In the genomic region with DNA sequence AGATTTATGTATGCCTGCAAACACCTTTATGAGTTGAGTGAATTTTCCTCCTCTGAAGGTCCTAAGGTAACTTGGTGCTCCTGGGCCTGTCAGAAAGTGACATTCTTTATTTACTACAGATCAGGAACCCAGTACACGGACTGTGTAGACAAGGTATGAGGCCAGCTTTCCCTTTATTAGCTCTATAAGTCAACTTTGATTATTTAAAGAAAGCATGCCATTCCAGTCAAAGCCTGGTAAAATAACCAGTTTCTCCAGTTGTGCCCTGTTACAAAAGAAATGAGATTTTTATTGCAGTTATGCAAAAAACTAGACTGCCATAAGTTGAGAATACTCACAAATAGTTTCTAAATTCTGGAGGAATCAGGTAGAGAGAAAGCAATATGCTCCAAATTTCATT, we compare ENCODE assay signal across 15 cellular contexts.
DNase-seq lines count a peak whose midpoint lies in the region; ATAC-seq and TF ChIP-seq lines count a peak whose summit lies in the region.
"Had no signal": no experiment of that assay in that cellular context is flagged by ENCODE, and none has a peak within 500 bp of the region (broad histone marks: within the 10 kb centered on the region; RNA-seq: fewer than 3 reads in every experiment).

No MANE protein-coding gene starts in this region.

- no TSS peak for BruUV-seq in PC-3 (replicated peaks; lab: Mats Ljungman, UMichigan)

- DNase-seq in PC-3 (peak; percentile 71), prostate gland (ENCODE audit: low spot score) (peak; percentile 24), left cardiac atrium (no peak)
- DNase-seq: AML-193; Calu3; CD4-positive, alpha-beta T cell; CD8-positive, alpha-beta T cell; DMS79 treated with DMSO at 0.1 percent for 48 hours; GF-D8 had no signal

- POLR2A ChIA-PET in HEK293 (lab: Yijun Ruan, JAX) (no interaction called here), PC-3 (lab: Charles Lee; ENCODE audit: unreplicated experiment) (no interaction called here)

- H3K4me1 ChIP-seq in HEK293 (ENCODE audit: control insufficient read depth, insufficient read depth, low read length) (no peaks in the 10 kb centered on the region), PC-3 (ENCODE audit: insufficient read depth, low read length) (peaks cover 37% of the 10 kb centered on the region), prostate gland (replicated peaks) (no peaks in the 10 kb centered on the region)
- H3K4me1 ChIP-seq: A549; BLaER1 treated with 17β-estradiol and CSF1 and Interleukin-3, amounts not matched to agents 10 nM and 100 nM had no signal

- H3K36me3 ChIP-seq in HEK293 (ENCODE audit: control insufficient read depth in 2 of 2, insufficient read depth in 1 of 2, low read length in 2 of 2): no peaks in the 10 kb centered on the region
- no peaks in the 10 kb centered on the region for H3K36me3 ChIP-seq in PC-3 (ENCODE audit: low read depth, low read length)
- no peaks in the 10 kb centered on the region for H3K36me3 ChIP-seq in prostate gland
- H3K36me3 ChIP-seq: BLaER1 treated with 17β-estradiol and CSF1 and Interleukin-3, amounts not matched to agents 10 nM and 100 nM had no signal

- no peaks in the 10 kb centered on the region for H3K27me3 ChIP-seq in PC-3 (ENCODE audit: low read length)
- no peaks in the 10 kb centered on the region for H3K27me3 ChIP-seq in prostate gland (replicated peaks; ENCODE audit: insufficient read depth)
- H3K27me3 ChIP-seq: BLaER1 treated with 17β-estradiol and CSF1 and Interleukin-3, amounts not matched to agents 10 nM and 100 nM had no signal

- H4K20me1 ChIP-seq in PC-3 (ENCODE audit: low read length): no peaks in the 10 kb centered on the region
- H4K20me1 ChIP-seq: BLaER1 treated with 17β-estradiol and CSF1 and Interleukin-3, amounts not matched to agents 10 nM and 100 nM had no signal

- peak overlapping the region; percentile 48 for H3K4me2 ChIP-seq in PC-3 (ENCODE audit: low read length)
- H3K4me2 ChIP-seq: A549; BLaER1 treated with 17β-estradiol and CSF1 and Interleukin-3, amounts not matched to agents 10 nM and 100 nM had no signal

- TF ChIP-seq POLR2A in prostate gland (IDR thresholded peaks at IDR 0.05): no peak

- CTCF ChIA-PET in HEK293 (lab: Yijun Ruan, JAX) (interaction anchor here (1.0 kb wide), 1 partner anchor 40 kb away, joined by 3 read pairs; no protein-coding TSS in a partner anchor), PC-3 (lab: Charles Lee) (no interaction called here)

- no peaks in the 10 kb centered on the region for H3K79me2 ChIP-seq in PC-3 (ENCODE audit: low read length)

- TF ChIP-seq CTCF in HEK293 (tag by site-specific recombination; IDR thresholded peaks at IDR 0.05): no peak
- no peak for TF ChIP-seq CTCF in PC-3 (conservative IDR thresholded peaks at IDR 0.05; ENCODE audit: low read depth, low read length)
- no peak for TF ChIP-seq CTCF in prostate gland (IDR thresholded peaks at IDR 0.05)

- H3K27ac ChIP-seq in HEK293 (ENCODE audit: extremely low read depth, low read depth, low read length) (no peak overlapping the region), PC-3 (ENCODE audit: low read length) (peak overlapping the region; percentile 23; the same call in 1 of the 2 replicates), prostate gland (no peak overlapping the region)
- H3K27ac ChIP-seq: 22Rv1; A549; BLaER1 treated with 17β-estradiol and CSF1 and Interleukin-3, amounts not matched to agents 10 nM and 100 nM; C4-2B had no signal

- no peak overlapping the region for H3K9ac ChIP-seq in PC-3 (ENCODE audit: low read length)
- H3K9ac ChIP-seq: BLaER1 treated with 17β-estradiol and CSF1 and Interleukin-3, amounts not matched to agents 10 nM and 100 nM had no signal

- 59% methylated on average over 1 of the region's 1 CpG for WGBS in prostate gland

- ATAC-seq in PC-3: peak; percentile 24; the same call in 1 of the 2 replicates
- no peak for ATAC-seq in HG03139 (IDR thresholded peaks at IDR 0.05; ENCODE audit: unreplicated experiment)
- ATAC-seq in left cardiac atrium: no peak
- ATAC-seq: A549; CD8-positive, alpha-beta T cell had no signal

- no peaks in the 10 kb centered on the region for H3F3A ChIP-seq in PC-3 (ENCODE audit: low read length, unreplicated experiment)

- H3K4me3 ChIP-seq in HEK293 (ENCODE audit: low read depth, low read length): no peak overlapping the region
- H3K4me3 ChIP-seq in PC-3 (ENCODE audit: low read length): no peak overlapping the region
- no peak overlapping the region for H3K4me3 ChIP-seq in prostate gland
- H3K4me3 ChIP-seq: A549; BLaER1 treated with 17β-estradiol and CSF1 and Interleukin-3, amounts not matched to agents 10 nM and 100 nM had no signal

- H3K9me3 ChIP-seq in HEK293 (ENCODE audit: control insufficient read depth, insufficient read depth, low read depth, low read length) (no peaks in the 10 kb centered on the region), PC-3 (ENCODE audit: low read length) (no peaks in the 10 kb centered on the region), prostate gland (no peaks in the 10 kb centered on the region)
- H3K9me3 ChIP-seq: A549 had no signal

- intact Hi-C loops in PC-3 (cut with micrococcal nuclease): no loop called here
- intact Hi-C loops in prostate gland (cut with DNase I): no loop called here
- intact Hi-C loops in left cardiac atrium (cut with DNase I): no loop called here

- H2AFZ ChIP-seq in PC-3 (ENCODE audit: low read length): no peak overlapping the region

- no peaks in the 10 kb centered on the region for H3K9me2 ChIP-seq in PC-3 (replicated peaks; ENCODE audit: low read length)

TF ChIP-seq in HEK293, 187 proteins besides CTCF, POLR2A, EP300 and RAD21:
- TF ChIP-seq SETDB1 (IDR thresholded peaks at IDR 0.05; ENCODE audit: insufficient read length, low read length) (peak; percentile 76), ZNF169 (tag by site-specific recombination; IDR thresholded peaks at IDR 0.05) (no peak)
